Comparison of ENCODE assay signal across 23 cellular contexts in genomic region chr5:107935641-107936040, GRCh38.
"Had no signal": no experiment of that assay in that cellular context is flagged by ENCODE, and none has a peak within 500 bp of the region (broad histone marks: within the 10 kb centered on the region; RNA-seq: fewer than 3 reads in every experiment).

No MANE protein-coding gene starts in this region.

- DNase-seq: activated CD4-positive, alpha-beta T cell treated with anti-CD3 and anti-CD28 coated beads, Interleukin-2, amount 50 U/mL, for 1 hour; activated CD8-positive, alpha-beta memory T cell treated with anti-CD3 and anti-CD28 coated beads, Interleukin-2, amount 50 U/mL, for 4 hours; activated naive CD4-positive, alpha-beta T cell treated with anti-CD3 and anti-CD28 coated beads for 36 hours; activated naive CD8-positive, alpha-beta T cell treated with anti-CD3 and anti-CD28 coated beads, Interleukin-2, amount 50 U/mL, for 24 hours; activated T-cell treated with anti-CD3 and anti-CD28 coated beads, Interleukin-2, amount 50 U/mL, for 4 hours; aorta; gastrocnemius medialis; heart right ventricle; left ventricle myocardium superior; mucosa of descending colon; naive B cell; pancreas; stimulated activated CD4-positive, alpha-beta T cell treated with anti-CD3 and anti-CD28 coated beads, Interleukin-4, amount 100 ng/mL, for 1 hour; stimulated activated naive CD8-positive, alpha-beta T cell treated with anti-CD3 and anti-CD28 coated beads, Interleukin-15, amount 100 ng/mL, for 72 hours; transverse colon; uterus had no signal

- H3K27me3 ChIP-seq: gastrocnemius medialis, heart right ventricle, neutrophil, pancreas, suprapubic skin, transverse colon, uterus had no signal

- H3K27ac ChIP-seq: coronary artery, gastrocnemius medialis, heart right ventricle, neutrophil, pancreas, suprapubic skin, transverse colon, uterus had no signal

- H3K9me3 ChIP-seq: gastrocnemius medialis, heart right ventricle, mucosa of descending colon, neutrophil, pancreas, suprapubic skin, transverse colon, uterus had no signal

- H3K4me3 Mint-ChIP-seq: activated naive CD4-positive, alpha-beta T cell treated with anti-CD3 and anti-CD28 coated beads for 36 hours; activated naive CD8-positive, alpha-beta T cell treated with anti-CD3 and anti-CD28 coated beads, Interleukin-2, amount 50 U/mL, for 24 hours; activated T-cell treated with anti-CD3 and anti-CD28 coated beads, Interleukin-2, amount 50 U/mL, for 4 hours; central memory CD8-positive, alpha-beta T cell; memory B cell; naive B cell; stimulated activated naive CD8-positive, alpha-beta T cell treated with anti-CD3 and anti-CD28 coated beads, Interleukin-15, amount 100 ng/mL, for 72 hours had no signal

- H3K4me1 Mint-ChIP-seq: activated naive CD8-positive, alpha-beta T cell treated with anti-CD3 and anti-CD28 coated beads, Interleukin-2, amount 50 U/mL, for 24 hours; central memory CD8-positive, alpha-beta T cell; memory B cell; naive B cell; stimulated activated naive CD8-positive, alpha-beta T cell treated with anti-CD3 and anti-CD28 coated beads, Interleukin-15, amount 100 ng/mL, for 72 hours had no signal

- H3K4me1 ChIP-seq: gastrocnemius medialis, pancreas, suprapubic skin, transverse colon, uterus had no signal

- H3K4me3 ChIP-seq: coronary artery, gastrocnemius medialis, heart right ventricle, mucosa of descending colon, pancreas, smooth muscle cell, suprapubic skin, transverse colon, uterus had no signal

- H3K27me3 Mint-ChIP-seq: activated naive CD8-positive, alpha-beta T cell treated with anti-CD3 and anti-CD28 coated beads, Interleukin-2, amount 50 U/mL, for 24 hours; central memory CD8-positive, alpha-beta T cell; memory B cell; naive B cell; stimulated activated naive CD8-positive, alpha-beta T cell treated with anti-CD3 and anti-CD28 coated beads, Interleukin-15, amount 100 ng/mL, for 72 hours had no signal

- H3K4me2 ChIP-seq: smooth muscle cell had no signal

- H3K9me3 Mint-ChIP-seq: activated naive CD4-positive, alpha-beta T cell treated with anti-CD3 and anti-CD28 coated beads for 36 hours; activated naive CD8-positive, alpha-beta T cell treated with anti-CD3 and anti-CD28 coated beads, Interleukin-2, amount 50 U/mL, for 24 hours; activated T-cell treated with anti-CD3 and anti-CD28 coated beads, Interleukin-2, amount 50 U/mL, for 4 hours; central memory CD8-positive, alpha-beta T cell; memory B cell; naive B cell; stimulated activated naive CD8-positive, alpha-beta T cell treated with anti-CD3 and anti-CD28 coated beads, Interleukin-15, amount 100 ng/mL, for 72 hours had no signal

- H3K36me3 ChIP-seq: gastrocnemius medialis, heart right ventricle, neutrophil, pancreas, suprapubic skin, transverse colon, uterus had no signal

- ATAC-seq: activated naive CD8-positive, alpha-beta T cell treated with anti-CD3 and anti-CD28 coated beads, Interleukin-2, amount 50 U/mL, for 24 hours; activated T-cell treated with anti-CD3 and anti-CD28 coated beads, Interleukin-2, amount 50 U/mL, for 4 hours; gastrocnemius medialis; heart right ventricle; left ventricle myocardium superior; mucosa of descending colon; pancreas; sciatic nerve; stimulated activated naive CD8-positive, alpha-beta T cell treated with anti-CD3 and anti-CD28 coated beads, Interleukin-15, amount 100 ng/mL, for 72 hours had no signal

- H3K27ac Mint-ChIP-seq: activated naive CD4-positive, alpha-beta T cell treated with anti-CD3 and anti-CD28 coated beads for 36 hours; activated naive CD8-positive, alpha-beta T cell treated with anti-CD3 and anti-CD28 coated beads, Interleukin-2, amount 50 U/mL, for 24 hours; memory B cell; stimulated activated naive CD8-positive, alpha-beta T cell treated with anti-CD3 and anti-CD28 coated beads, Interleukin-15, amount 100 ng/mL, for 72 hours had no signal
